22 cellular contexts compared by ENCODE assay signal in the genomic region with DNA sequence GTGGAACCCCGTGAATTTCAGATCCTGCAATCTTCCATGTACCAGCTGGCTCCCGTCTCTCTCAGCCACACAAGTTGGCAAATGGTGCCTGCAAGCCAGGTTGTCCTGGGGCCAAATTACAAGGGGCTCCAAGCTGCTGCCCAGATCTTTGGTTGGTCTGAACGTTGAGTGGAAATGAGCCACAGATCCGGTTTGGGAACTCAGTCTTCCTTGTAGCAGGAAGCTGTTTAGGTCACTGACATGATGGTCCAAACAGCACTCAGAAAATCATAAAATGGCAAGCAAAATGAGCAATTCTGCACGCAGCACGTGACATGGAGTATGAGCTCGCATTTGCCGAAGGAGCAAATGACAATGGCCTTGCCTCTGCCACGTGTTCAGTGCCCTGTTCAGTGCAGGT.
DNase-seq lines count a peak whose midpoint lies in the region; ATAC-seq and TF ChIP-seq lines count a peak whose summit lies in the region.
"Had no signal": no experiment of that assay in that cellular context is flagged by ENCODE, and none has a peak within 500 bp of the region (broad histone marks: within the 10 kb centered on the region; RNA-seq: fewer than 3 reads in every experiment).

No MANE protein-coding gene starts in this region.

- H3K4me3 Mint-ChIP-seq in nephron progenitor cell (no peak overlapping the region), type B pancreatic cell (no peak overlapping the region)
- H3K4me3 Mint-ChIP-seq: CD4-positive, alpha-beta T cell had no signal

- no peak overlapping the region for H3K4me3 ChIP-seq in right atrium auricular region
- H3K4me3 ChIP-seq: BLaER1, SJSA1 had no signal

- H3K4me1 Mint-ChIP-seq in nephron progenitor cell (peaks cover 49% of the 10 kb centered on the region), type B pancreatic cell (ENCODE audit: unreplicated experiment) (peaks cover 14% of the 10 kb centered on the region)

- H3K9me3 Mint-ChIP-seq in nephron progenitor cell (no peaks in the 10 kb centered on the region), type B pancreatic cell (no peaks in the 10 kb centered on the region)
- H3K9me3 Mint-ChIP-seq: CD4-positive, alpha-beta T cell had no signal

- no peaks in the 10 kb centered on the region for H3K4me1 ChIP-seq in right atrium auricular region
- H3K4me1 ChIP-seq: SJSA1 had no signal

- TF ChIP-seq CTCF in right atrium auricular region (IDR thresholded peaks at IDR 0.05): no peak
- TF ChIP-seq CTCF in VCaP (conservative IDR thresholded peaks at IDR 0.05): no peak
- TF ChIP-seq CTCF in nephron progenitor cell (IDR thresholded peaks at IDR 0.05): no peak
- TF ChIP-seq CTCF in type B pancreatic cell (conservative IDR thresholded peaks at IDR 0.05): no peak

- H3K27me3 ChIP-seq in right atrium auricular region: no peaks in the 10 kb centered on the region
- H3K27me3 ChIP-seq: BLaER1 had no signal

- no peaks in the 10 kb centered on the region for H3K9me3 ChIP-seq in right atrium auricular region
- H3K9me3 ChIP-seq: BLaER1 had no signal

- intact Hi-C loops in cardiac septum (cut with DNase I): no loop called here

- peak overlapping the region; percentile 25 for H3K27ac Mint-ChIP-seq in nephron progenitor cell
- no peak overlapping the region for H3K27ac Mint-ChIP-seq in type B pancreatic cell
- H3K27ac Mint-ChIP-seq: CD4-positive, alpha-beta T cell had no signal

- peak; percentile 55 for DNase-seq in cardiac septum (ENCODE audit: low spot score)
- no peak for DNase-seq in right atrium auricular region (ENCODE audit: low spot score)
- DNase-seq in nephron progenitor cell: no peak
- peak; percentile 24 for DNase-seq in type B pancreatic cell (ENCODE audit: extremely low spot score, unreplicated experiment)
- DNase-seq in effector CD8-positive, alpha-beta T cell (lab: John Stamatoyannopoulos, UW): no peak
- no peak for DNase-seq in medulla oblongata (ENCODE audit: extremely low spot score)
- DNase-seq: CD4-positive, alpha-beta T cell; DMS79; EL; GF-D8; H7; KBM-7; NCI-H1105; NCI-H1436 treated with DMSO at 0.1 percent for 48 hours; NCI-H2029; NCI-H69; Right ventricle myocardium superior; RPMI8226 had no signal

- no peak for ATAC-seq in GM21390 (IDR thresholded peaks at IDR 0.05; ENCODE audit: unreplicated experiment)

- no peaks in the 10 kb centered on the region for H3K36me3 Mint-ChIP-seq in nephron progenitor cell (ENCODE audit: low read depth)
- H3K36me3 Mint-ChIP-seq in type B pancreatic cell: no peaks in the 10 kb centered on the region

- H3K36me3 ChIP-seq in right atrium auricular region: no peaks in the 10 kb centered on the region
- H3K36me3 ChIP-seq: BLaER1, SJSA1 had no signal

- H3K27me3 Mint-ChIP-seq in nephron progenitor cell (ENCODE audit: low read depth, poor library complexity): peaks cover 8% of the 10 kb centered on the region
- peaks cover 41% of the 10 kb centered on the region for H3K27me3 Mint-ChIP-seq in type B pancreatic cell

- no peak overlapping the region for H3K27ac ChIP-seq in right atrium auricular region
- peak overlapping the region; percentile 69 for H3K27ac ChIP-seq in VCaP
- H3K27ac ChIP-seq: BLaER1, SJSA1 had no signal

Comparison
In these comparisons a context has a peak if more than half of its experiments do, and no peak if none do; other contexts are left out.
1. DNase-seq: peak in cardiac septum (single experiment) and type B pancreatic cell (single experiment); none in right atrium auricular region (single experiment), nephron progenitor cell (single experiment), effector CD8-positive, alpha-beta T cell (single experiment) and medulla oblongata (single experiment).